In the genomic region with DNA sequence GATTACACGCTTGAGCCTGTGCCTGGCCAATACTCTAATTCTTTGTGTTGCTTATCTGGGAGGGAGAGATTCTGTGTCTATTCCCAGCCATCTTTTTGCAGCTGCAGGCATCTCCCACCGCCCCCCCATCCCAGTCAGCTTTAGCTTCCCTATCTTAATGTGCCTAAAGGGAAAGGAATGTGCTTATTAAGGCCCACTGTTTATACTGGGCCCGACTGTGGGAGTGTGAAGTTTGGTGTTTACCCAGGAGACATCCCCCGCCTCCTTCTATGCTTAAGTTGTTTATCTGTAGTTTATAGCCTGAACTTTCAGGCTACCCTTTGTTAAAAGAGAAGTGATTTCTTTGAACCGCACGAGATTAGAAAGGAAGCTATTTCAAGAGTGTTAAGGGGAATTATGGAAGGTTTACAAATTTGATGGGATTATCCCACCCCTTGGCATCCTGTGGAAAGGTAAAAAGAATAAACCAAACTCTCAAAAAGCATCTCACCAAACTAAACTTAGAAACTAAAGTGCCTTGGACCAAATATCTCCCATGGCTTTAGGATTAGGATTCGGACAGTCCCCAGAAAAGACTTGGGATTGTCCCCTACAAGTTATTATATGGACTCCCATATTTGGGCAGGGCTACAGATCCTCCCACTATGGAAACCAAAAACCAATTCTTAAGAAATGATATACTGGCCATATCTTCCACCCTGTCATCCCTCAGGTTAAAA, we compare ENCODE assay signal across 15 cellular contexts. TPM values are rescaled to one million over a fixed set of nuclear protein-coding genes. Genes with fewer than 3 reads are reported as not detected.
DNase-seq lines count a peak whose midpoint lies in the region; ATAC-seq lines count a peak whose summit lies in the region.
"Had no signal": no experiment of that assay in that cellular context is flagged by ENCODE, and none has a peak within 500 bp of the region (broad histone marks: within the 10 kb centered on the region; RNA-seq: fewer than 3 reads in every experiment).

No MANE protein-coding gene starts in this region.

- no peaks in the 10 kb centered on the region for H3K9me3 ChIP-seq in right cardiac atrium (ENCODE audit: control insufficient read depth, low read length)
- H3K9me3 ChIP-seq: lower lobe of right lung, pancreas had no signal

- H3K4me3 ChIP-seq in right cardiac atrium (ENCODE audit: low read length) = no peak overlapping the region
- H3K4me3 ChIP-seq in skeletal muscle cell (ENCODE audit: low read depth, low read length) = no peak overlapping the region
- H3K4me3 ChIP-seq: lower lobe of right lung, pancreas had no signal

- DNase-seq in amniotic epithelial cell (ENCODE audit: low read depth) = peak; percentile 98
- peak; percentile 27 to 76 (median 69) for DNase-seq in right cardiac atrium
- DNase-seq in skeletal muscle cell (ENCODE audit: low read depth) = peak; percentile 49
- DNase-seq in activated effector memory CD4-positive, alpha-beta T cell treated with anti-CD3 and anti-CD28 coated beads, Interleukin-2, amount 50 U/mL, for 16 hours = no peak
- no peak for DNase-seq in activated CD4-positive, alpha-beta T cell treated with anti-CD3 and anti-CD28 coated beads, Interleukin-2, amount 50 U/mL, for 4 hours
- no peak for DNase-seq in SW 1271 (lab: John Stamatoyannopoulos, UW)
- DNase-seq: activated CD8-positive, alpha-beta T cell treated with anti-CD3 and anti-CD28 coated beads for 36 hours; activated naive CD4-positive, alpha-beta T cell; CD8-positive, alpha-beta T cell; lower lobe of right lung; pancreas; stimulated activated CD4-positive, alpha-beta T cell treated with anti-CD3 and anti-CD28 coated beads, Interleukin-4, amount 100 ng/mL, for 1 hour had no signal

- 28% methylated on average over 7 of the region's 7 CpGs for WGBS in right cardiac atrium

- ATAC-seq in GM19468 (IDR thresholded peaks at IDR 0.05; ENCODE audit: extremely low read depth, unreplicated experiment) = peak; percentile 57
- ATAC-seq in right cardiac atrium = peak; percentile 71 to 74
- no peak for ATAC-seq in HG03045 (IDR thresholded peaks at IDR 0.05; ENCODE audit: unreplicated experiment)
- ATAC-seq: CD8-positive, alpha-beta T cell had no signal

- intact Hi-C loops in right cardiac atrium (cut with DNase I) = no loop called here

- H3K27ac ChIP-seq in right cardiac atrium (ENCODE audit: low read length) = peak overlapping the region; percentile 16
- H3K27ac ChIP-seq: lower lobe of right lung, pancreas had no signal

- H3K27me3 ChIP-seq in right cardiac atrium (ENCODE audit: control insufficient read depth, insufficient read depth) = no peaks in the 10 kb centered on the region
- H3K27me3 ChIP-seq: pancreas had no signal

- H3K4me1 ChIP-seq in right cardiac atrium (ENCODE audit: control insufficient read depth, insufficient read depth, low read length) = peaks cover 5% of the 10 kb centered on the region
- H3K4me1 ChIP-seq: pancreas had no signal

RNA-seq across cellular contexts. Expression of a gene that starts 25.6 kb away (rescaled TPM):
- 10 to 100 TPM; 16.9 to 19.5 (median 17.4) TPM for total RNA-seq in right cardiac atrium
- 7.9 TPM for polyA plus RNA-seq in right cardiac atrium

RNA-seq across cellular contexts. Expression of a gene that starts 58.8 kb away (rescaled TPM):
- 1 to 10 TPM in 2 of 4 donors, under 1 TPM in 2; 0.63 to 1.1 (median 1.00) TPM for total RNA-seq in right cardiac atrium
- 0.50 TPM for polyA plus RNA-seq in right cardiac atrium
- total RNA-seq: OCI-LY7 had no signal

Comparison
In these comparisons a context has a peak if more than half of its experiments do, and no peak if none do; other contexts are left out.
1. DNase-seq: peak in amniotic epithelial cell (single experiment), right cardiac atrium (3 of 3) and skeletal muscle cell (single experiment); none in activated effector memory CD4-positive, alpha-beta T cell treated with anti-CD3 and anti-CD28 coated beads, Interleukin-2, amount 50 U/mL, for 16 hours (single experiment), activated CD4-positive, alpha-beta T cell treated with anti-CD3 and anti-CD28 coated beads, Interleukin-2, amount 50 U/mL, for 4 hours (0 of 2) and SW 1271 (0 of 2).